In genomic region chr19:5958074-5958850, GRCh38 we compare ENCODE assay signal across 13 cellular contexts. TPM values are rescaled to one million over a fixed set of nuclear protein-coding genes. Genes with fewer than 3 reads are reported as not detected.
DNase-seq lines count a peak whose midpoint lies in the region; ATAC-seq and TF ChIP-seq lines count a peak whose summit lies in the region.
"Had no signal": no experiment of that assay in that cellular context is flagged by ENCODE, and none has a peak within 500 bp of the region (broad histone marks: within the 10 kb centered on the region; RNA-seq: fewer than 3 reads in every experiment).

No MANE protein-coding gene starts in this region.

- no peak for ATAC-seq in natural killer cell
- no peak for ATAC-seq in natural killer cell treated with Interleukin-12 subunit alpha and Interleukin-12 subunit beta and Interleukin-15 and Interleukin-18, amount 100 ng/mL, for 72 hours
- ATAC-seq in WTC11, result no peak
- no peak for ATAC-seq in gastroesophageal sphincter
- no peak for ATAC-seq in left lung

- POLR2A ChIA-PET in WTC11 (lab: Charles Lee), result no interaction called here

- H3K27ac Mint-ChIP-seq in natural killer cell (peak overlapping the region; percentile 64 to 94), WTC11 (peak overlapping the region; percentile 87)
- peak overlapping the region in 1 of 2 donors; percentile 67 for H3K27ac Mint-ChIP-seq in natural killer cell treated with Interleukin-12 subunit alpha and Interleukin-12 subunit beta and Interleukin-15 and Interleukin-18, amount 100 ng/mL, for 72 hours

- H3K9me3 ChIP-seq in gastroesophageal sphincter, result no peaks in the 10 kb centered on the region
- H3K9me3 ChIP-seq in left lung, result no peaks in the 10 kb centered on the region

- H3K27me3 ChIP-seq in gastroesophageal sphincter, result no peaks in the 10 kb centered on the region
- no peaks in the 10 kb centered on the region for H3K27me3 ChIP-seq in left lung

- intact Hi-C loops in natural killer cell (cut with micrococcal nuclease), result no loop called here
- intact Hi-C loops in left lung (cut with DNase I), result no loop called here

- H3K36me3 Mint-ChIP-seq in natural killer cell (no peaks in the 10 kb centered on the region), WTC11 (no peaks in the 10 kb centered on the region)
- H3K36me3 Mint-ChIP-seq in natural killer cell treated with Interleukin-12 subunit alpha and Interleukin-12 subunit beta and Interleukin-15 and Interleukin-18, amount 100 ng/mL, for 72 hours, result no peaks in the 10 kb centered on the region

- peak overlapping the region; percentile 21 for H3K4me3 Mint-ChIP-seq in natural killer cell
- H3K4me3 Mint-ChIP-seq in natural killer cell treated with Interleukin-12 subunit alpha and Interleukin-12 subunit beta and Interleukin-15 and Interleukin-18, amount 100 ng/mL, for 72 hours, result no peak overlapping the region
- no peak overlapping the region for H3K4me3 Mint-ChIP-seq in WTC11

- TF ChIP-seq CTCF in natural killer cell (IDR thresholded peaks at IDR 0.05) (no peak), WTC11 (IDR thresholded peaks at IDR 0.05) (no peak), gastroesophageal sphincter (IDR thresholded peaks at IDR 0.05) (no peak), left lung (IDR thresholded peaks at IDR 0.05) (no peak)

- H3K9me3 Mint-ChIP-seq in natural killer cell (no peaks in the 10 kb centered on the region), WTC11 (no peaks in the 10 kb centered on the region)
- no peaks in the 10 kb centered on the region for H3K9me3 Mint-ChIP-seq in natural killer cell treated with Interleukin-12 subunit alpha and Interleukin-12 subunit beta and Interleukin-15 and Interleukin-18, amount 100 ng/mL, for 72 hours

- H3K27ac ChIP-seq in gastroesophageal sphincter (peak overlapping the region in 3 of 4 donors; percentile 84 to 89 (median 86)), left lung (no peak overlapping the region)

- CTCF ChIA-PET in WTC11 (lab: Charles Lee), result interaction anchor here (1.3 to 5.2 kb wide), 3 partner anchors 10 to 154 kb away, joined by 3 to 41 read pairs (median 11); no protein-coding TSS in a partner anchor

- TF ChIP-seq POLR2A in gastroesophageal sphincter (IDR thresholded peaks at IDR 0.05), result no peak

- DNase-seq in natural killer cell (no peak), WTC11 (ENCODE audit: low spot score) (no peak), UCSD-AML1 (lab: John Stamatoyannopoulos, UW; ENCODE audit: unreplicated experiment) (no peak), G401 (ENCODE audit: low spot score) (no peak), left lung (no peak)
- no peak for DNase-seq in natural killer cell treated with Interleukin-12 subunit alpha and Interleukin-12 subunit beta and Interleukin-15 and Interleukin-18, amount 100 ng/mL, for 72 hours (ENCODE audit: low spot score)
- DNase-seq: activated CD4-positive, alpha-beta T cell treated with anti-CD3 and anti-CD28 coated beads, Interleukin-2, amount 50 U/mL, for 4 hours; cortex of kidney; foreskin melanocyte; Karpas-422; NCI-H1930; SW 1271 had no signal

- H3K27me3 Mint-ChIP-seq in natural killer cell (ENCODE audit: low read depth in 2 of 2) (no peaks in the 10 kb centered on the region), WTC11 (ENCODE audit: low read depth) (no peaks in the 10 kb centered on the region)
- no peaks in the 10 kb centered on the region for H3K27me3 Mint-ChIP-seq in natural killer cell treated with Interleukin-12 subunit alpha and Interleukin-12 subunit beta and Interleukin-15 and Interleukin-18, amount 100 ng/mL, for 72 hours

- in situ Hi-C loops in G401 (cut with HindIII; ENCODE audit: low sequenced_read_pairs), result no loop called here

- WGBS in gastroesophageal sphincter (ENCODE audit: low coverage in 1 of 2), 2 donors, result 82 to 89% methylated on average over 11 of the region's 21 CpGs

- H3K4me3 ChIP-seq in gastroesophageal sphincter, result no peak overlapping the region
- H3K4me3 ChIP-seq in left lung, result no peak overlapping the region

- H3K4me1 ChIP-seq in gastroesophageal sphincter (peaks cover 9 to 100% (median 63%) of the 10 kb centered on the region in 3 donors), left lung (peaks cover 54 to 88% of the 10 kb centered on the region in 2 donors)

- H3K36me3 ChIP-seq in gastroesophageal sphincter (peaks cover 0 to 4% of the 10 kb centered on the region in 2 donors), left lung (peaks cover 0 to 7% of the 10 kb centered on the region in 2 donors)

- H3K4me1 Mint-ChIP-seq in natural killer cell (peaks cover 70 to 82% of the 10 kb centered on the region in 2 donors), WTC11 (peaks cover 84% of the 10 kb centered on the region)
- H3K4me1 Mint-ChIP-seq in natural killer cell treated with Interleukin-12 subunit alpha and Interleukin-12 subunit beta and Interleukin-15 and Interleukin-18, amount 100 ng/mL, for 72 hours (ENCODE audit: low read depth in 2 of 2), result peaks cover 57 to 64% of the 10 kb centered on the region in 2 donors

- no peak for TF ChIP-seq EP300 in gastroesophageal sphincter (IDR thresholded peaks at IDR 0.05)

TF ChIP-seq in WTC11, 78 proteins besides CTCF, POLR2A, EP300 and RAD21:
- TF ChIP-seq OVOL2 (CRISPR knock-in tag; IDR thresholded peaks at IDR 0.05; ENCODE audit: borderline replicate concordance), result no peak
- no peak for TF ChIP-seq RORB (CRISPR knock-in tag; IDR thresholded peaks at IDR 0.05)
TF ChIP-seq in WTC11: peak in this region for 0.

RNA-seq across cellular contexts. Expression of gene RANBP3, which starts 19.7 kb away (rescaled TPM):
- 10 to 100 TPM; 73.9 to 95.2 (median 89.7) TPM for total RNA-seq in natural killer cell
- 100 to 1,000 TPM in 1 of 2 donors, 10 to 100 TPM in 1; 96.5 to 119 TPM for total RNA-seq in natural killer cell treated with Interleukin-12 subunit alpha and Interleukin-12 subunit beta and Interleukin-15 and Interleukin-18, amount 100 ng/mL, for 72 hours
- 74.5 to 76.3 TPM (median 75.6 TPM) in 3 replicates for total RNA-seq in WTC11 (2021)
- 100 to 1,000 TPM in 2 of 4 donors, 10 to 100 TPM in 2; 87.0 to 125 (median 104) TPM for total RNA-seq in gastroesophageal sphincter
- 55.2 and 71.9 TPM in 2 replicates for total RNA-seq in G401 (2014; rRNA removed; shearing (Covaris generic))
- 10 to 100 TPM; 64.6 to 69.0 TPM for total RNA-seq in left lung

RNA-seq across cellular contexts. Expression of gene CAPS, which starts 44.2 kb away (rescaled TPM):
- 10 to 100 TPM; 34.0 to 41.6 (median 38.3) TPM for total RNA-seq in natural killer cell
- 1 to 10 TPM; 7.6 to 8.6 TPM for total RNA-seq in natural killer cell treated with Interleukin-12 subunit alpha and Interleukin-12 subunit beta and Interleukin-15 and Interleukin-18, amount 100 ng/mL, for 72 hours
- total RNA-seq in WTC11 (2021), result 4.6 to 5.8 TPM (median 5.3 TPM) in 3 replicates
- total RNA-seq in gastroesophageal sphincter, result 10 to 100 TPM in 3 of 4 donors, 1 to 10 TPM in 1; 10.0 to 19.6 (median 15.2) TPM
- total RNA-seq in G401 (2014; rRNA removed; shearing (Covaris generic)), result 0.31 and 5.8 TPM in 2 replicates
- total RNA-seq in left lung, result 10 to 100 TPM in 1 of 2 donors, 1 to 10 TPM in 1; 8.8 to 40.9 TPM

RNA-seq across cellular contexts. Expression of gene VMAC, which starts 53.6 kb away (rescaled TPM):
- total RNA-seq in natural killer cell (10 to 100 TPM; 21.1 to 26.3 (median 24.2) TPM), WTC11 (2021) (2.5 to 3.3 TPM (median 3.3 TPM) in 3 replicates), gastroesophageal sphincter (1 to 10 TPM; 5.0 to 9.3 (median 8.0) TPM), left lung (1 to 10 TPM; 5.0 to 6.6 TPM)
- total RNA-seq in natural killer cell treated with Interleukin-12 subunit alpha and Interleukin-12 subunit beta and Interleukin-15 and Interleukin-18, amount 100 ng/mL, for 72 hours, result 1 to 10 TPM; 4.4 to 6.7 TPM
- 2.2 and 2.6 TPM in 2 replicates for total RNA-seq in G401 (2014; rRNA removed; shearing (Covaris generic))

RNA-seq across cellular contexts. Expression of gene NDUFA11, which starts 54.7 kb away (rescaled TPM):
- 100 to 1,000 TPM; 111 to 115 (median 113) TPM for total RNA-seq in natural killer cell
- total RNA-seq in natural killer cell treated with Interleukin-12 subunit alpha and Interleukin-12 subunit beta and Interleukin-15 and Interleukin-18, amount 100 ng/mL, for 72 hours, result 100 to 1,000 TPM; 170 to 189 TPM
- total RNA-seq in WTC11 (2021), result 260 to 261 TPM (median 260 TPM) in 3 replicates
- total RNA-seq in gastroesophageal sphincter, result 100 to 1,000 TPM; 244 to 299 (median 265) TPM
- 430 and 662 TPM in 2 replicates for total RNA-seq in G401 (2014; rRNA removed; shearing (Covaris generic))
- 100 to 1,000 TPM; 163 to 190 TPM for total RNA-seq in left lung

Comparison
In these comparisons a context has a peak if more than half of its experiments do, and no peak if none do; other contexts are left out.
1. H3K27ac ChIP-seq: peak in gastroesophageal sphincter (3 of 4); none in left lung (0 of 2).